7 cellular contexts compared by ENCODE assay signal in genomic region chr9:135702002-135702721, GRCh38. TPM values are rescaled to one million over a fixed set of nuclear protein-coding genes. Genes with fewer than 3 reads are reported as not detected.
DNase-seq lines count a peak whose midpoint lies in the region; ATAC-seq and TF ChIP-seq lines count a peak whose summit lies in the region.

TSS of gene KCNT1 (plus strand) at chr9:135702185. CDS start at chr9:135702259, 74 bp downstream.

- H3K27me3 ChIP-seq in colonic mucosa (peaks cover 14% of the 10 kb centered on the region), lung (ENCODE audit: control insufficient read depth, insufficient read depth) (peaks cover 20% of the 10 kb centered on the region)

- DNase-seq in GM03348 (ENCODE audit: low spot score) (peak; percentile 97), M059J (ENCODE audit: low read depth) (peak; percentile 43), colonic mucosa (peak; percentile 35), lung (ENCODE audit: low spot score) (no peak), T1000 (lab: John Stamatoyannopoulos, UW) (no peak)
- DNase-seq in activated CD4-positive, alpha-beta T cell treated with anti-CD3 and anti-CD28 coated beads for 24 hours (ENCODE audit: low read depth in 2 of 2) = peak; percentile 36 to 52
- DNase-seq in stimulated activated CD8-positive, alpha-beta memory T cell treated with anti-CD3 and anti-CD28 coated beads, Interleukin-2, amount 100 ng/mL, for 48 hours (ENCODE audit: low read depth in 2 of 2) = peak; percentile 22 to 57

- H3K4me1 ChIP-seq in colonic mucosa (no peaks in the 10 kb centered on the region), lung (ENCODE audit: control insufficient read depth in 2 of 2, insufficient read depth in 2 of 2, low read length in 2 of 2) (no peaks in the 10 kb centered on the region)

- 12 to 17% methylated on average over 59 to 63 of the region's 63 CpGs for WGBS in lung, 2 donors

- no peaks in the 10 kb centered on the region for H3K36me3 ChIP-seq in colonic mucosa
- H3K36me3 ChIP-seq in lung (ENCODE audit: control insufficient read depth in 2 of 2, insufficient read depth in 2 of 2, low read length in 2 of 2) = no peaks in the 10 kb centered on the region

- H3K9me3 ChIP-seq in colonic mucosa = no peaks in the 10 kb centered on the region
- H3K9me3 ChIP-seq in lung (ENCODE audit: control insufficient read depth in 2 of 2, insufficient read depth in 1 of 2, low read length in 1 of 2) = no peaks in the 10 kb centered on the region

- intact Hi-C loops in colonic mucosa (cut with DNase I) = no loop called here

- H3K27ac ChIP-seq in colonic mucosa = no peak within 1 kb of the TSS
- no peak within 1 kb of the TSS for H3K27ac ChIP-seq in lung (ENCODE audit: low read depth in 1 of 2, low read length in 1 of 2)

- TF ChIP-seq CTCF in colonic mucosa (IDR thresholded peaks at IDR 0.05) (peak; percentile 90), lung (IDR thresholded peaks at IDR 0.05; ENCODE audit: control extremely low read depth, extremely low read depth) (peak; percentile 35)

- H3K4me3 ChIP-seq in colonic mucosa (no peak within 1 kb of the TSS), lung (no peak within 1 kb of the TSS)

- H3K9ac ChIP-seq in colonic mucosa (ENCODE audit: low read depth in 2 of 2, low read length in 2 of 2) = no peak within 1 kb of the TSS

- ATAC-seq in lung (ENCODE audit: insufficient read depth, low FRiP score) = peak; percentile 38

RNA-seq across cellular contexts. Expression of gene KCNT1, which starts in this region (rescaled TPM):
- not detected in 2 replicates for total RNA-seq in M059J (2014; rRNA removed; shearing (Covaris generic))
- total RNA-seq in colonic mucosa = under 1 TPM in 1 of 2 donors, not detected in 1; 0.08 TPM
- total RNA-seq in lung = under 1 TPM; 0.06 to 0.28 TPM
- under 1 TPM; 0.06 to 0.16 TPM for polyA plus RNA-seq in lung

Comparison
In these comparisons a context has a peak if more than half of its experiments do, and no peak if none do; other contexts are left out.
1. Peak in DNase-seq in M059J; RNA of the gene not detected or under 1 TPM.
2. Peak in DNase-seq in colonic mucosa; RNA of the gene not detected or under 1 TPM.
3. Peak in ATAC-seq in lung; RNA of the gene not detected or under 1 TPM.
4. DNase-seq: peak in GM03348 (single experiment), activated CD4-positive, alpha-beta T cell treated with anti-CD3 and anti-CD28 coated beads for 24 hours (2 of 2) and stimulated activated CD8-positive, alpha-beta memory T cell treated with anti-CD3 and anti-CD28 coated beads, Interleukin-2, amount 100 ng/mL, for 48 hours (2 of 2); none in lung (single experiment) and T1000 (single experiment).